Comparison of ENCODE assay signal across 12 cellular contexts in the genomic region with DNA sequence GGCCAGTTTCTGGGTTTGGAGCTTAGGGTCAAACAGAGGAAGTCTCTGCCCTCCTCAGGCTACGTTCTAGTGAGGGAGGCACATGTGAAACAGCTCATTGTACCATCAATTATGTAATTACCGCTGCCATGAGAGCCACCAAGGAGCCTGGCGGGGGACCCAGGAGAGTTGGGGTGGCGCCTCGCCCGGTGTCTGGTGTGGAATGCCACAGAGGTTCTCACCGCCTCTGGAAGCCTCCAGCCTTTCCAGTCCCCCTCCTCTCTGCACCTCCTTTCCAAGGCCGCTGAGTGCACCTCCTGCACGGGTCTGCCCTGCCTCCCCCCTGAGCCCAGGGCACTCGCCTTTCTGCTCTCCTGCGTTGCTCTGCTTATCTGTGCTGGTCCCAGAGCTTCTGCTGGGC. TPM values are rescaled to one million over a fixed set of nuclear protein-coding genes. Genes with fewer than 3 reads are reported as not detected.
A peak's percentile ranks its signal among the peaks of the same experiment; 100 is the strongest.
DNase-seq lines count a peak whose midpoint lies in the region; ATAC-seq lines count a peak whose summit lies in the region.
"Had no signal": no experiment of that assay in that cellular context is flagged by ENCODE, and none has a peak within 500 bp of the region (broad histone marks: within the 10 kb centered on the region; RNA-seq: fewer than 3 reads in every experiment).

No MANE protein-coding gene starts in this region.

- DNase-seq in activated naive CD8-positive, alpha-beta T cell treated with anti-CD3 and anti-CD28 coated beads, Interleukin-2, amount 10 ng/mL, durations not matched to agents 7 days and 5 days = no peak
- no peak for DNase-seq in activated naive CD8-positive, alpha-beta T cell treated with anti-CD3 and anti-CD28 coated beads, Interleukin-2, amount 50 U/mL, for 24 hours
- no peak for DNase-seq in NT2/D1 (ENCODE audit: low read depth, low spot score)
- DNase-seq in medulla oblongata (ENCODE audit: extremely low spot score) = peak; percentile 48
- peak in 26 of 49 donors; percentile 14 to 69 (median 36) for DNase-seq in substantia nigra (lab: John Stamatoyannopoulos, UW)
- no peak for DNase-seq in NCI-H146 (lab: John Stamatoyannopoulos, UW)
- DNase-seq in SW 1271 (lab: John Stamatoyannopoulos, UW) = no peak
- DNase-seq: GF-D8, NCI-H510A treated with DMSO at 0.1 percent for 48 hours had no signal

- peaks cover 8% of the 10 kb centered on the region for H3K27me3 Mint-ChIP-seq in activated naive CD8-positive, alpha-beta T cell treated with anti-CD3 and anti-CD28 coated beads, Interleukin-2, amount 10 ng/mL, durations not matched to agents 7 days and 5 days
- peaks cover 10% of the 10 kb centered on the region for H3K27me3 Mint-ChIP-seq in activated naive CD8-positive, alpha-beta T cell treated with anti-CD3 and anti-CD28 coated beads, Interleukin-2, amount 50 U/mL, for 24 hours

- H3K27ac Mint-ChIP-seq in activated naive CD8-positive, alpha-beta T cell treated with anti-CD3 and anti-CD28 coated beads, Interleukin-2, amount 10 ng/mL, durations not matched to agents 7 days and 5 days = no peak overlapping the region
- H3K27ac Mint-ChIP-seq in activated naive CD8-positive, alpha-beta T cell treated with anti-CD3 and anti-CD28 coated beads, Interleukin-2, amount 50 U/mL, for 24 hours = no peak overlapping the region

- H3K27ac ChIP-seq in substantia nigra (ENCODE audit: low read depth, low read length, poor library complexity, severe bottlenecking) = peak overlapping the region; percentile 95
- H3K27ac ChIP-seq: HL-60 had no signal

- H3K4me1 Mint-ChIP-seq in activated naive CD8-positive, alpha-beta T cell treated with anti-CD3 and anti-CD28 coated beads, Interleukin-2, amount 10 ng/mL, durations not matched to agents 7 days and 5 days = peaks cover 19% of the 10 kb centered on the region
- H3K4me1 Mint-ChIP-seq in activated naive CD8-positive, alpha-beta T cell treated with anti-CD3 and anti-CD28 coated beads, Interleukin-2, amount 50 U/mL, for 24 hours = peaks cover 22% of the 10 kb centered on the region

- no peaks in the 10 kb centered on the region for H3K27me3 ChIP-seq in NT2/D1 (ENCODE audit: insufficient read depth, insufficient read length)
- H3K27me3 ChIP-seq: vagina had no signal

- peak overlapping the region; percentile 42 for H3K9ac ChIP-seq in NT2/D1 (ENCODE audit: insufficient read length, low read depth)

- H3K4me1 ChIP-seq in NT2/D1 (ENCODE audit: insufficient read depth, insufficient read length) = peaks cover 32% of the 10 kb centered on the region

- no peaks in the 10 kb centered on the region for H3K36me3 Mint-ChIP-seq in activated naive CD8-positive, alpha-beta T cell treated with anti-CD3 and anti-CD28 coated beads, Interleukin-2, amount 10 ng/mL, durations not matched to agents 7 days and 5 days
- H3K36me3 Mint-ChIP-seq in activated naive CD8-positive, alpha-beta T cell treated with anti-CD3 and anti-CD28 coated beads, Interleukin-2, amount 50 U/mL, for 24 hours (ENCODE audit: low read depth) = no peaks in the 10 kb centered on the region

- H3K9me3 ChIP-seq in NT2/D1 (ENCODE audit: insufficient read depth, low read length) = no peaks in the 10 kb centered on the region
- H3K9me3 ChIP-seq: vagina had no signal

- H3K9me3 Mint-ChIP-seq in activated naive CD8-positive, alpha-beta T cell treated with anti-CD3 and anti-CD28 coated beads, Interleukin-2, amount 10 ng/mL, durations not matched to agents 7 days and 5 days = no peaks in the 10 kb centered on the region
- no peaks in the 10 kb centered on the region for H3K9me3 Mint-ChIP-seq in activated naive CD8-positive, alpha-beta T cell treated with anti-CD3 and anti-CD28 coated beads, Interleukin-2, amount 50 U/mL, for 24 hours

- H3K4me3 ChIP-seq in NT2/D1 (ENCODE audit: insufficient read length, low read depth) = no peak overlapping the region
- H3K4me3 ChIP-seq: vagina had no signal

- H3K36me3 ChIP-seq in NT2/D1 (ENCODE audit: insufficient read depth, insufficient read length, low read length) = no peaks in the 10 kb centered on the region
- H3K36me3 ChIP-seq: vagina had no signal

- peak overlapping the region; percentile 18 for H3K4me3 Mint-ChIP-seq in activated naive CD8-positive, alpha-beta T cell treated with anti-CD3 and anti-CD28 coated beads, Interleukin-2, amount 10 ng/mL, durations not matched to agents 7 days and 5 days
- H3K4me3 Mint-ChIP-seq in activated naive CD8-positive, alpha-beta T cell treated with anti-CD3 and anti-CD28 coated beads, Interleukin-2, amount 50 U/mL, for 24 hours = no peak overlapping the region

- ATAC-seq in activated naive CD8-positive, alpha-beta T cell treated with anti-CD3 and anti-CD28 coated beads, Interleukin-2, amount 10 ng/mL, durations not matched to agents 7 days and 5 days (ENCODE audit: low read depth) = no peak
- no peak for ATAC-seq in activated naive CD8-positive, alpha-beta T cell treated with anti-CD3 and anti-CD28 coated beads, Interleukin-2, amount 50 U/mL, for 24 hours
- ATAC-seq in HG03175 (IDR thresholded peaks at IDR 0.05; ENCODE audit: unreplicated experiment) = no peak

- POLR2A ChIA-PET in activated naive CD8-positive, alpha-beta T cell treated with anti-CD3 and anti-CD28 coated beads, Interleukin-2, amount 10 ng/mL, durations not matched to agents 7 days and 5 days (lab: Charles Lee) = interaction anchor here (0.9 to 2.0 kb wide), 5 partner anchors 9 to 67 kb away, joined by 3 to 8 read pairs (median 3); partner anchors contain the start of gene SREBF1

RNA-seq across cellular contexts. Expression of gene SREBF1, which starts 51.4 kb away (rescaled TPM):
- total RNA-seq in activated naive CD8-positive, alpha-beta T cell treated with anti-CD3 and anti-CD28 coated beads, Interleukin-2, amount 10 ng/mL, durations not matched to agents 7 days and 5 days = 100 to 1,000 TPM; 218 to 229 TPM

Comparison
In these comparisons a context has a peak if more than half of its experiments do, and no peak if none do; other contexts are left out.
1. DNase-seq: peak in medulla oblongata (single experiment) and substantia nigra (26 of 49); none in activated naive CD8-positive, alpha-beta T cell treated with anti-CD3 and anti-CD28 coated beads, Interleukin-2, amount 10 ng/mL, durations not matched to agents 7 days and 5 days (single experiment), activated naive CD8-positive, alpha-beta T cell treated with anti-CD3 and anti-CD28 coated beads, Interleukin-2, amount 50 U/mL, for 24 hours (single experiment), NT2/D1 (single experiment), NCI-H146 (single experiment) and SW 1271 (0 of 2).